ENCODE assay signal across 16 cellular contexts in the genomic region with DNA sequence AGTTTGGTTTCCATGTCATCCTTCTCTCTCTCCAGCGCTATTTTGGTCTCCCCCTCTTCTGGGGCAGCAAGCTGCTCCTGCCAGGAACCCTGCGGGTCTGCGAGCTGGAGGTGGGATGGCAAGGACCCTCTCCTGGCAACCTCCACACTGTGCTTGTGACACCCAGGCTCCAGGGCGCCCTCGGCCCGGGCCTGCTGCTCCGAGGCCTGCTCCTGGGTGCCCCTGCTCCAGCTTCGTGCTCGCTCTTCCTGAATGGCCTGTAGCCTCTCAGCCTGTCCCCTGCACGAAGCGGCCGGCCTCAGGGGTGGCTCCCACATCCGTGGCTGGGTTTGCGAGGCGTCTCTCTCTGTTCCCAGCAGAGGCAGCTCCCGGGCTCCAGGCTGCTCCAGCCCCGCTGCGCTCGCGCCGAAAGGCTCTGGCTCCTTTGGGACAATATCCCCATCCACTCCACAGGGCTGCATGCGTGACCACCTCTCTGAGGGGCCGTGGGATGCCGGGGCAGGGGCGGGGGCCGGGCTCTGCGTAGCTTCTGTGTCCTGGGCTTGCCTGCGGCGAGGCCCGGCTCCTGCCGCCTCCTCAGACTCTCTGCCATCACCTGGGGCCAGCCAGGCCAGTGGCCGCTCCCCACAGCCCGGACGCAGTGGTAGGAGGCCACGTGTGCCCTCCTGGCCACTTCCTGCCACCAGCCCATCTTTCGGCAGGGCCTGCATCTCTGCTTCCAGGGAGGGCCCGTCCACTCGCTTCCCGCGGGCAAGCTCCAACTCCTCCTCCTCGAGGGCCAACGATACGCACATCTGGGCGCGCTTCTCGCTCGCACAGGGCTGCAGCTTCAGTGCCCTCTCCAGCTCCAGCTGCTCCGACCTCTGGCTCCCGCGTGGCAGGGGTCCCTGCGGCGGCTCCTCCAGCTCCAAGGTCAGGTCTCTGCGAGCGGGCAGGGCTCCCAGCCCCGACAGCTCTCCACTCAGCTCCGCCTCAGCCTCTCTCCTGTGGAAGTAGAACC.
A peak's percentile ranks its signal among the peaks of the same experiment; 100 is the strongest.
DNase-seq lines count a peak whose midpoint lies in the region; ATAC-seq and TF ChIP-seq lines count a peak whose summit lies in the region.
"Had no signal": no experiment of that assay in that cellular context is flagged by ENCODE, and none has a peak within 500 bp of the region (broad histone marks: within the 10 kb centered on the region; RNA-seq: fewer than 3 reads in every experiment).

No MANE protein-coding gene starts in this region.

- H4K8ac ChIP-seq in mesenchymal stem cell (ENCODE audit: low read length): no peak overlapping the region

- H2BK12ac ChIP-seq in mesenchymal stem cell (ENCODE audit: low read length in 2 of 2): no peak overlapping the region

- no peak overlapping the region for H3K4me3 Mint-ChIP-seq in GM23338
- no peak overlapping the region for H3K4me3 Mint-ChIP-seq in dendritic cell treated with granulocyte-macrophage colony-stimulating factor and Interleukin-4, amounts not matched to agents 40 ng/mL and 50 ng/mL, for 4 days

- no peak overlapping the region for H3K4me2 ChIP-seq in GM23338
- H3K4me2 ChIP-seq in mesenchymal stem cell (ENCODE audit: low read length, poor library complexity, severe bottlenecking): no peak overlapping the region
- H3K4me2 ChIP-seq in PC-9: no peak overlapping the region

- H3K4ac ChIP-seq in mesenchymal stem cell (ENCODE audit: low read depth in 1 of 2, low read length in 2 of 2): no peak overlapping the region

- intact Hi-C loops in dendritic cell treated with granulocyte-macrophage colony-stimulating factor and Interleukin-4, amounts not matched to agents 40 ng/mL and 50 ng/mL, for 4 days (cut with micrococcal nuclease): no loop called here
- intact Hi-C loops in spleen (cut with DNase I; ENCODE audit: low total_unique reads): no loop called here
- intact Hi-C loops in PC-9 (cut with micrococcal nuclease; ENCODE audit: unreplicated experiment): no loop called here

- peaks cover 54% of the 10 kb centered on the region for H3K36me3 Mint-ChIP-seq in GM23338 (ENCODE audit: low read depth)
- no peaks in the 10 kb centered on the region for H3K36me3 Mint-ChIP-seq in dendritic cell treated with granulocyte-macrophage colony-stimulating factor and Interleukin-4, amounts not matched to agents 40 ng/mL and 50 ng/mL, for 4 days (ENCODE audit: low read depth)

- H3K79me1 ChIP-seq in mesenchymal stem cell (replicated peaks; ENCODE audit: low read length, poor library complexity, severe bottlenecking): peaks cover 2% of the 10 kb centered on the region

- H3K23ac ChIP-seq in mesenchymal stem cell (ENCODE audit: low read length in 2 of 2): no peak overlapping the region

- H3K4me1 ChIP-seq in GM23338 (ENCODE audit: insufficient read depth) (no peaks in the 10 kb centered on the region), mesenchymal stem cell (ENCODE audit: control insufficient read depth, insufficient read depth, low read depth, low read length) (no peaks in the 10 kb centered on the region), spleen (no peaks in the 10 kb centered on the region), PC-9 (replicated peaks; ENCODE audit: insufficient read depth) (no peaks in the 10 kb centered on the region)
- H3K4me1 ChIP-seq: HAP-1 had no signal

- no peak overlapping the region for H3K9ac ChIP-seq in mesenchymal stem cell (ENCODE audit: low read length)

- no peak overlapping the region for H2AK5ac ChIP-seq in mesenchymal stem cell (ENCODE audit: low read length, severe bottlenecking)

- H2BK5ac ChIP-seq in mesenchymal stem cell (ENCODE audit: low read depth, low read length, poor library complexity, severe bottlenecking): no peak overlapping the region

- no peak overlapping the region for H4K91ac ChIP-seq in mesenchymal stem cell (ENCODE audit: low read length)

- no peak overlapping the region for H3K14ac ChIP-seq in mesenchymal stem cell (ENCODE audit: low read length in 2 of 2)

- 0 out of 2 replicates have a peak overlapping the region, but pooled peaks have one; percentile 27 for H3K27ac Mint-ChIP-seq in GM23338
- H3K27ac Mint-ChIP-seq in dendritic cell treated with granulocyte-macrophage colony-stimulating factor and Interleukin-4, amounts not matched to agents 40 ng/mL and 50 ng/mL, for 4 days: peak overlapping the region; percentile 34

- no peak overlapping the region for H3K18ac ChIP-seq in mesenchymal stem cell (ENCODE audit: low read depth in 1 of 2, low read length in 2 of 2)

- CTCF ChIA-PET in PC-9 (lab: Charles Lee): no interaction called here

- H3K9me3 ChIP-seq in mesenchymal stem cell (ENCODE audit: control insufficient read depth, low read length) (no peaks in the 10 kb centered on the region), spleen (no peaks in the 10 kb centered on the region), PC-9 (ENCODE audit: insufficient read depth, low read depth) (no peaks in the 10 kb centered on the region)
- H3K9me3 ChIP-seq: HAP-1 had no signal

- ATAC-seq in GM23338: no peak; the same call in 2 of the 3 replicates

- peak overlapping the region; percentile 17 for H2BK15ac ChIP-seq in mesenchymal stem cell (ENCODE audit: low read depth, poor library complexity, severe bottlenecking)

- H3K27me3 ChIP-seq in GM23338 (ENCODE audit: insufficient read depth) (no peaks in the 10 kb centered on the region), mesenchymal stem cell (ENCODE audit: control insufficient read depth in 1 of 2, insufficient read depth in 1 of 2, low read length in 2 of 2) (no peaks in the 10 kb centered on the region), spleen (replicated peaks in 1 of 7) (no peaks in the 10 kb centered on the region), PC-9 (ENCODE audit: insufficient read depth, low read depth) (no peaks in the 10 kb centered on the region)

- DNase-seq in GM23338 (ENCODE audit: low spot score) (no peak), mesenchymal stem cell (no peak), spleen (peak; percentile 75), epidermal melanocyte (ENCODE audit: insufficient read length, low spot score) (no peak), CD1c-positive myeloid dendritic cell (ENCODE audit: extremely low spot score) (no peak), PC-9 (no peak)
- DNase-seq: DMS79, IMR-90, NCI-H1417, NCI-H187, NCI-H2107, NCI-H510A, NCI-H774 had no signal

- no peak overlapping the region for H3K27ac ChIP-seq in GM23338 (ENCODE audit: low read depth)
- H3K27ac ChIP-seq in mesenchymal stem cell (ENCODE audit: low read length, poor library complexity, severe bottlenecking): no peak overlapping the region
- H3K27ac ChIP-seq in spleen: no peak overlapping the region
- no peak overlapping the region for H3K27ac ChIP-seq in PC-9
- H3K27ac ChIP-seq: C4-2B had no signal

- H3K4me3 ChIP-seq in GM23338: no peak overlapping the region
- H3K4me3 ChIP-seq in mesenchymal stem cell (ENCODE audit: insufficient read depth in 1 of 2, low read depth in 1 of 2, low read length in 2 of 2): no peak overlapping the region
- H3K4me3 ChIP-seq in spleen: no peak overlapping the region
- H3K4me3 ChIP-seq in PC-9: no peak overlapping the region
- H3K4me3 ChIP-seq: HAP-1 had no signal

- BruUV-seq in PC-9 (replicated peaks; lab: Mats Ljungman, UMichigan): no TSS peak

- POLR2A ChIA-PET in PC-9 (lab: Charles Lee; ENCODE audit: unreplicated experiment): no interaction called here

- H3K27me3 Mint-ChIP-seq in GM23338 (ENCODE audit: insufficient read depth, low read depth, poor library complexity): no peaks in the 10 kb centered on the region
- H3K27me3 Mint-ChIP-seq in dendritic cell treated with granulocyte-macrophage colony-stimulating factor and Interleukin-4, amounts not matched to agents 40 ng/mL and 50 ng/mL, for 4 days: no peaks in the 10 kb centered on the region

- TF ChIP-seq CTCF in GM23338 (conservative IDR thresholded peaks at IDR 0.05; ENCODE audit: low read depth in 2 of 2) (no peak), spleen (IDR thresholded peaks at IDR 0.05 in 8 of 11, conservative IDR thresholded peaks at IDR 0.05 in 3 of 11) (no peak), PC-9 (conservative IDR thresholded peaks at IDR 0.05) (no peak)

- no peak overlapping the region for H2BK120ac ChIP-seq in mesenchymal stem cell (ENCODE audit: low read depth, low read length)

- no peaks in the 10 kb centered on the region; the same call in 2 of the 3 replicates for H3K9me3 Mint-ChIP-seq in GM23338
- H3K9me3 Mint-ChIP-seq in dendritic cell treated with granulocyte-macrophage colony-stimulating factor and Interleukin-4, amounts not matched to agents 40 ng/mL and 50 ng/mL, for 4 days: no peaks in the 10 kb centered on the region

- H3F3A ChIP-seq in GM23338 (replicated peaks; ENCODE audit: low read depth) (no peaks in the 10 kb centered on the region), PC-9 (ENCODE audit: insufficient read depth, low read depth) (no peaks in the 10 kb centered on the region)

- H3K4me1 Mint-ChIP-seq in GM23338: no peaks in the 10 kb centered on the region
- H3K4me1 Mint-ChIP-seq in dendritic cell treated with granulocyte-macrophage colony-stimulating factor and Interleukin-4, amounts not matched to agents 40 ng/mL and 50 ng/mL, for 4 days (ENCODE audit: low read depth): no peaks in the 10 kb centered on the region

- peaks cover 5% of the 10 kb centered on the region for H4K20me1 ChIP-seq in GM23338 (replicated peaks; ENCODE audit: insufficient read depth)
- no peaks in the 10 kb centered on the region for H4K20me1 ChIP-seq in PC-9 (ENCODE audit: insufficient read depth)

- no peaks in the 10 kb centered on the region for H3K36me3 ChIP-seq in GM23338 (ENCODE audit: insufficient read depth)
- peaks cover 43 to 63% of the 10 kb centered on the region in 2 experiments for H3K36me3 ChIP-seq in mesenchymal stem cell (ENCODE audit: control insufficient read depth in 1 of 2, insufficient read depth in 2 of 2, low read depth in 1 of 2, low read length in 2 of 2)
- peaks cover 0 to 43% (median 2%) of the 10 kb centered on the region in 6 donors for H3K36me3 ChIP-seq in spleen
- no peaks in the 10 kb centered on the region for H3K36me3 ChIP-seq in PC-9 (ENCODE audit: low read depth)
- H3K36me3 ChIP-seq: HAP-1 had no signal

- H3K9me2 ChIP-seq in GM23338 (ENCODE audit: insufficient read depth): no peaks in the 10 kb centered on the region
- H3K9me2 ChIP-seq in PC-9 (ENCODE audit: insufficient read depth): no peaks in the 10 kb centered on the region

- H2AFZ ChIP-seq in GM23338 (no peak overlapping the region), mesenchymal stem cell (ENCODE audit: low read depth, low read length) (no peak overlapping the region), PC-9 (no peak overlapping the region)

- 94% methylated on average over 56 of the region's 56 CpGs for WGBS in mesenchymal stem cell
- 91 to 94% (median 92%) methylated on average over 35 to 56 of the region's 56 CpGs for WGBS in spleen, 5 donors

- H3K79me2 ChIP-seq in GM23338 (replicated peaks; ENCODE audit: insufficient read depth) (no peaks in the 10 kb centered on the region), PC-9 (ENCODE audit: low read depth) (no peaks in the 10 kb centered on the region)

- TF ChIP-seq POLR2A in spleen (IDR thresholded peaks at IDR 0.05): no peak

TF ChIP-seq in GM23338, 12 proteins besides CTCF, POLR2A, EP300 and RAD21:
- TF ChIP-seq STAT1 (IDR thresholded peaks at IDR 0.05; ENCODE audit: unreplicated experiment) (no peak), POLR2AphosphoS5 (IDR thresholded peaks at IDR 0.05; ENCODE audit: low read depth) (no peak), CREB1 (CRISPR knock-in tag; IDR thresholded peaks at IDR 0.05; ENCODE audit: low read depth) (no peak)
